Comparison of ENCODE assay signal across 8 cellular contexts in genomic region chr10:32042730-32043129, GRCh38. TPM values are rescaled to one million over a fixed set of nuclear protein-coding genes. Genes with fewer than 3 reads are reported as not detected.
DNase-seq lines count a peak whose midpoint lies in the region; ATAC-seq and TF ChIP-seq lines count a peak whose summit lies in the region.
"Not testable (repeated sequence)": the region's sequence is repeated elsewhere in the genome, so short reads cannot be mapped to it uniquely, and the experiment has no call there.

No MANE protein-coding gene starts in this region.

- H3K4me1 Mint-ChIP-seq in activated T-cell treated with anti-CD3 and anti-CD28 coated beads, Interleukin-2, amount 50 U/mL, for 24 hours (ENCODE audit: low read depth): peaks cover 68% of the 10 kb centered on the region
- H3K4me1 Mint-ChIP-seq in brain (peaks cover 58% of the 10 kb centered on the region), memory B cell (peaks cover 31% of the 10 kb centered on the region)
- H3K4me1 Mint-ChIP-seq in stimulated activated effector memory CD8-positive, alpha-beta T cell treated with anti-CD3 and anti-CD28 coated beads, Interleukin-12 subunit alpha, Interleukin-12 subunit beta, amount 100 ng/mL, for 72 hours: peaks cover 58% of the 10 kb centered on the region

- peaks cover 94% of the 10 kb centered on the region for H3K36me3 Mint-ChIP-seq in activated T-cell treated with anti-CD3 and anti-CD28 coated beads, Interleukin-2, amount 50 U/mL, for 24 hours (ENCODE audit: low read depth)
- H3K36me3 Mint-ChIP-seq in brain (peaks cover 80% of the 10 kb centered on the region), memory B cell (peaks cover 38% of the 10 kb centered on the region)
- peaks cover 93% of the 10 kb centered on the region for H3K36me3 Mint-ChIP-seq in stimulated activated effector memory CD8-positive, alpha-beta T cell treated with anti-CD3 and anti-CD28 coated beads, Interleukin-12 subunit alpha, Interleukin-12 subunit beta, amount 100 ng/mL, for 72 hours

- not testable (repeated sequence) for H3K4me3 Mint-ChIP-seq in activated T-cell treated with anti-CD3 and anti-CD28 coated beads, Interleukin-2, amount 50 U/mL, for 24 hours; brain; memory B cell; stimulated activated effector memory CD8-positive, alpha-beta T cell treated with anti-CD3 and anti-CD28 coated beads, Interleukin-12 subunit alpha, Interleukin-12 subunit beta, amount 100 ng/mL, for 72 hours

- peak overlapping the region; percentile 53 for H3K27ac ChIP-seq in RWPE1

- DNase-seq in AG08395 (ENCODE audit: low spot score): peak; percentile 49
- peak; percentile 14 for DNase-seq in GM04504 (ENCODE audit: low read depth)
- DNase-seq in RWPE1 (ENCODE audit: low spot score); activated T-cell treated with anti-CD3 and anti-CD28 coated beads, Interleukin-2, amount 50 U/mL, for 24 hours; memory B cell (ENCODE audit: low spot score in 2 of 2); stimulated activated effector memory CD8-positive, alpha-beta T cell treated with anti-CD3 and anti-CD28 coated beads, Interleukin-12 subunit alpha, Interleukin-12 subunit beta, amount 100 ng/mL, for 72 hours (ENCODE audit: low spot score in 2 of 2): not testable (repeated sequence)
- DNase-seq in fibroblast of peridontal ligament (ENCODE audit: extremely low read depth): peak; percentile 65

- not testable (repeated sequence) for TF ChIP-seq CTCF in RWPE1 (conservative IDR thresholded peaks at IDR 0.05; ENCODE audit: low read depth); brain (conservative IDR thresholded peaks at IDR 0.05)

- not testable (repeated sequence) for ATAC-seq in memory B cell (ENCODE audit: low read depth)
- ATAC-seq in stimulated activated effector memory CD8-positive, alpha-beta T cell treated with anti-CD3 and anti-CD28 coated beads, Interleukin-12 subunit alpha, Interleukin-12 subunit beta, amount 100 ng/mL, for 72 hours: peak; percentile 67

- not testable (repeated sequence) for H3K9me3 Mint-ChIP-seq in activated T-cell treated with anti-CD3 and anti-CD28 coated beads, Interleukin-2, amount 50 U/mL, for 24 hours; brain; memory B cell; stimulated activated effector memory CD8-positive, alpha-beta T cell treated with anti-CD3 and anti-CD28 coated beads, Interleukin-12 subunit alpha, Interleukin-12 subunit beta, amount 100 ng/mL, for 72 hours

- H3K27ac Mint-ChIP-seq in activated T-cell treated with anti-CD3 and anti-CD28 coated beads, Interleukin-2, amount 50 U/mL, for 24 hours: peak overlapping the region; percentile 29
- H3K27ac Mint-ChIP-seq in brain (peak overlapping the region in 3 of 5 experiments; percentile 3 to 73 (median 62)), memory B cell (peak overlapping the region; percentile 62)
- peak overlapping the region; percentile 58 for H3K27ac Mint-ChIP-seq in stimulated activated effector memory CD8-positive, alpha-beta T cell treated with anti-CD3 and anti-CD28 coated beads, Interleukin-12 subunit alpha, Interleukin-12 subunit beta, amount 100 ng/mL, for 72 hours

- CTCF ChIA-PET in RWPE1 (lab: Yijun Ruan, JAX): not testable (repeated sequence)

- POLR2A ChIA-PET in RWPE1 (lab: Yijun Ruan, JAX; ENCODE audit: low non-redundant PET): not testable (repeated sequence)

- H3K27me3 Mint-ChIP-seq in activated T-cell treated with anti-CD3 and anti-CD28 coated beads, Interleukin-2, amount 50 U/mL, for 24 hours; brain; memory B cell: not testable (repeated sequence)

RNA-seq across cellular contexts. Expression of gene KIF5B, which starts 13.5 kb away (rescaled TPM):
- polyA plus RNA-seq in brain (ENCODE audit: insufficient read depth, low read depth, low replicate concordance): 47.4 TPM
